ENCODE assay signal across 23 cellular contexts in the genomic region with DNA sequence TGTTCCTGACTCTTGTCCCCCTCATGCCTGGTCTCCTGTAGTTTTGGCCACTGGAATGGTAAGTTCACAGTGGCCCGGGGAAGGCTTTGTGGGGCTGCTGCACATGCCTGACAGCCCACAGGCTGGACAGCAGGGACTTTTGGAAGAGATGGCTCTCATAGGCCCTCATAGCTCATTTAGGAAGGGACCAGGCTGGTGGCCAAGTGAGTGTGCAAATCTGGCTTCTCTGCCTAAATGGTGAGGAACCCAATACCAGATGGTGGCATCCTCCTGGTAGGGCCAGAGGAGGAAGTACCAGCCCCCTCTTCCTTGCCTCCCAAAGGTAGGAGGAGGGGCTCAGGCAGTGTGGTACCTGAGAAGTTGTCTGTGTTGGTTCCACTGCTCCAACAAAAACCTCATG. TPM values are rescaled to one million over a fixed set of nuclear protein-coding genes. Genes with fewer than 3 reads are reported as not detected.
A peak's percentile ranks its signal among the peaks of the same experiment; 100 is the strongest.
DNase-seq lines count a peak whose midpoint lies in the region; ATAC-seq and TF ChIP-seq lines count a peak whose summit lies in the region.
"Had no signal": no experiment of that assay in that cellular context is flagged by ENCODE, and none has a peak within 500 bp of the region (broad histone marks: within the 10 kb centered on the region; RNA-seq: fewer than 3 reads in every experiment).

No MANE protein-coding gene starts in this region.

- H3K27ac ChIP-seq in breast epithelium = no peak overlapping the region
- peak overlapping the region; percentile 97 for H3K27ac ChIP-seq in ascending aorta
- no peak overlapping the region for H3K27ac ChIP-seq in neuronal stem cell (replicated peaks; ENCODE audit: low read length)
- peak overlapping the region; percentile 97 to 99 for H3K27ac ChIP-seq in thoracic aorta
- H3K27ac ChIP-seq: BLaER1, GM23248 had no signal

- H3K27ac Mint-ChIP-seq in MCF 10A (ENCODE audit: low read depth, unreplicated experiment) = peak overlapping the region; percentile 64

- no peak overlapping the region for H4K8ac ChIP-seq in neuronal stem cell (ENCODE audit: low read depth, low read length)

- no peaks in the 10 kb centered on the region for H3K36me3 ChIP-seq in breast epithelium
- peaks cover 6 to 14% of the 10 kb centered on the region in 2 donors for H3K36me3 ChIP-seq in ascending aorta
- no peaks in the 10 kb centered on the region for H3K36me3 ChIP-seq in neuronal stem cell (replicated peaks in 1 of 2; ENCODE audit: control insufficient read depth in 2 of 2, insufficient read depth in 2 of 2, low read length in 2 of 2)
- H3K36me3 ChIP-seq in thoracic aorta = peaks cover 5% of the 10 kb centered on the region
- H3K36me3 ChIP-seq: BLaER1, MG63 had no signal

- CTCF ChIA-PET in MCF 10A (lab: Yijun Ruan, JAX) = interaction anchor here (1.7 kb wide), 1 partner anchor 86 kb away, joined by 9 read pairs; no protein-coding TSS in a partner anchor

- H3K27me3 ChIP-seq in breast epithelium = no peaks in the 10 kb centered on the region
- H3K27me3 ChIP-seq in ascending aorta = no peaks in the 10 kb centered on the region
- H3K27me3 ChIP-seq in neuronal stem cell (ENCODE audit: control insufficient read depth in 3 of 3, insufficient read depth in 3 of 3, low read depth in 1 of 3, low read length in 3 of 3) = peaks cover 0 to 11% (median 0%) of the 10 kb centered on the region in 3 experiments
- H3K27me3 ChIP-seq in thoracic aorta (replicated peaks; ENCODE audit: insufficient read depth) = no peaks in the 10 kb centered on the region
- H3K27me3 ChIP-seq: BLaER1, MG63 had no signal

- H2BK12ac ChIP-seq in neuronal stem cell (ENCODE audit: low read length) = no peak overlapping the region

- H3K4me3 ChIP-seq in breast epithelium (no peak overlapping the region), ascending aorta (no peak overlapping the region), neuronal stem cell (ENCODE audit: low read length in 2 of 2) (no peak overlapping the region), thoracic aorta (no peak overlapping the region)
- H3K4me3 ChIP-seq: BLaER1, GM12878, GM23248, MG63 had no signal

- no TSS peak for BruUV-seq in MCF 10A (replicated peaks; lab: Mats Ljungman, UMichigan)

- no peak overlapping the region for H2AFZ ChIP-seq in neuronal stem cell (ENCODE audit: low read length)
- H2AFZ ChIP-seq: GM23248 had no signal

- H3K4ac ChIP-seq in neuronal stem cell (ENCODE audit: low read length) = no peak overlapping the region

- no peaks in the 10 kb centered on the region for H3K79me1 ChIP-seq in neuronal stem cell (ENCODE audit: low read depth, low read length)

- H2BK5ac ChIP-seq in neuronal stem cell (ENCODE audit: low read length) = no peak overlapping the region

- peaks cover 23% of the 10 kb centered on the region for H3K27me3 Mint-ChIP-seq in MCF 10A (ENCODE audit: insufficient read depth, unreplicated experiment)

- TF ChIP-seq POLR2A in breast epithelium (IDR thresholded peaks at IDR 0.05) = no peak

- no peak overlapping the region for H3K4me3 Mint-ChIP-seq in MCF 10A (ENCODE audit: unreplicated experiment)
- H3K4me3 Mint-ChIP-seq: CD8-positive, alpha-beta memory T cell had no signal

- ATAC-seq in thoracic aorta (ENCODE audit: insufficient number of reproducible peaks, low FRiP score, low read depth) = no peak
- ATAC-seq: GM12878, PC-3 had no signal

- no peak overlapping the region for H4K91ac ChIP-seq in neuronal stem cell (ENCODE audit: low read depth, low read length, poor library complexity)

- no peak overlapping the region for H3K14ac ChIP-seq in neuronal stem cell (ENCODE audit: low read length)

- H3K36me3 Mint-ChIP-seq in MCF 10A (ENCODE audit: insufficient read depth, unreplicated experiment) = no peaks in the 10 kb centered on the region

- H3K4me1 ChIP-seq in breast epithelium (no peaks in the 10 kb centered on the region), ascending aorta (peaks cover 16 to 46% of the 10 kb centered on the region in 2 donors), neuronal stem cell (ENCODE audit: control insufficient read depth in 2 of 2, insufficient read depth in 1 of 2, low read depth in 1 of 2, low read length in 2 of 2) (no peaks in the 10 kb centered on the region), thoracic aorta (ENCODE audit: control insufficient read depth in 1 of 2, low read depth in 2 of 2) (peaks cover 34 to 72% of the 10 kb centered on the region in 2 donors)

- peak overlapping the region; percentile 15 for H3K9ac ChIP-seq in neuronal stem cell (ENCODE audit: low read depth, low read length, poor library complexity)
- H3K9ac ChIP-seq: BLaER1, GM23248 had no signal

- no peak overlapping the region for H2BK120ac ChIP-seq in neuronal stem cell (ENCODE audit: low read depth, low read length)

- POLR2A ChIA-PET in MCF 10A (lab: Yijun Ruan, JAX) = no interaction called here

- TF ChIP-seq CTCF in MCF 10A (IDR thresholded peaks at IDR 0.05; ENCODE audit: unreplicated experiment) = no peak
- no peak for TF ChIP-seq CTCF in breast epithelium (IDR thresholded peaks at IDR 0.05)
- TF ChIP-seq CTCF in ascending aorta (IDR thresholded peaks at IDR 0.05) = no peak
- no peak for TF ChIP-seq CTCF in thoracic aorta (IDR thresholded peaks at IDR 0.05)

- H2BK15ac ChIP-seq in neuronal stem cell (ENCODE audit: low read length) = no peak overlapping the region

- peaks cover 8% of the 10 kb centered on the region for H3K9me3 Mint-ChIP-seq in MCF 10A (ENCODE audit: unreplicated experiment)

- no peak overlapping the region for H3K23ac ChIP-seq in neuronal stem cell (ENCODE audit: low read depth, low read length, poor library complexity)

- no peak for DNase-seq in MCF 10A (ENCODE audit: unreplicated experiment)
- no peak for DNase-seq in breast epithelium (ENCODE audit: low spot score in 2 of 2)
- DNase-seq in ascending aorta (ENCODE audit: low spot score in 2 of 2) = peak in 1 of 2 donors; percentile 56
- DNase-seq in neuronal stem cell (ENCODE audit: low spot score) = no peak
- no peak for DNase-seq in thoracic aorta (ENCODE audit: low spot score)
- no peak for DNase-seq in COLO829 (ENCODE audit: low spot score)
- DNase-seq in SHP77 treated with DMSO at 0.1 percent for 48 hours (lab: John Stamatoyannopoulos, UW) = no peak
- DNase-seq in activated CD4-positive, alpha-beta T cell treated with anti-CD3 and anti-CD28 coated beads, Interleukin-2, amount 50 U/mL, for 4 hours = no peak
- DNase-seq: CD8-positive, alpha-beta memory T cell; DND-41; GDM1; GM23248; HCEC 1CT; MG63; NCI-H1092; NCI-H146; NCI-H2081; NCI-H510A treated with DMSO at 0.1 percent for 48 hours; NCI-H82; PC-3 had no signal

- no peaks in the 10 kb centered on the region for H3K4me1 Mint-ChIP-seq in MCF 10A (ENCODE audit: insufficient read depth, unreplicated experiment)
- H3K4me1 Mint-ChIP-seq: CD8-positive, alpha-beta memory T cell had no signal

- no peaks in the 10 kb centered on the region for H3K9me3 ChIP-seq in breast epithelium
- H3K9me3 ChIP-seq in ascending aorta = peaks cover 0 to 2% of the 10 kb centered on the region in 2 donors
- peaks cover 0 to 9% of the 10 kb centered on the region in 2 donors for H3K9me3 ChIP-seq in neuronal stem cell (replicated peaks in 1 of 2; ENCODE audit: control insufficient read depth in 2 of 2, insufficient read depth in 1 of 2, low read depth in 1 of 2, low read length in 2 of 2)
- H3K9me3 ChIP-seq in thoracic aorta = no peaks in the 10 kb centered on the region

- intact Hi-C loops in MCF 10A (cut with micrococcal nuclease) = no loop called here
- intact Hi-C loops in breast epithelium (cut with DNase I; ENCODE audit: low total_unique reads) = no loop called here
- intact Hi-C loops in ascending aorta (cut with DNase I) = loop anchor here (5.0 kb wide), 1 partner anchor 85 kb away; no protein-coding TSS in a partner anchor

- no peak overlapping the region for H2AK5ac ChIP-seq in neuronal stem cell (ENCODE audit: low read depth, low read length)

- WGBS in neuronal stem cell (ENCODE audit: extremely low coverage in 2 of 2, insufficient read length in 2 of 2, insufficient replicate concordance in 1 of 2), 2 donors = no CpG with 5 or more reads among the region's 1 CpG

- no peak overlapping the region for H3K18ac ChIP-seq in neuronal stem cell (ENCODE audit: low read length)

- H3K4me2 ChIP-seq in neuronal stem cell (ENCODE audit: insufficient read depth, low read length, poor library complexity, severe bottlenecking) = no peak overlapping the region
- H3K4me2 ChIP-seq: BLaER1 had no signal

RNA-seq across cellular contexts. Expression of a gene that starts 25.6 kb away (rescaled TPM):
- total RNA-seq in MCF 10A (2022) (0.07 and 0.10 TPM in 2 replicates), breast epithelium (1 to 10 TPM; 1.6 to 3.4 (median 2.6) TPM), ascending aorta (38.0 TPM), thoracic aorta (10 to 100 TPM; 56.9 to 81.1 TPM)
- polyA plus RNA-seq in neuronal stem cell (2013, experiment 1 of 2) = 3.8 TPM
- polyA plus RNA-seq in neuronal stem cell (2013, experiment 2 of 2) = 3.7 TPM
- polyA plus RNA-seq: GM23248 had no signal

RNA-seq across cellular contexts. Expression of a gene that starts 41.7 kb away (rescaled TPM):
- total RNA-seq in MCF 10A (2022) = not detected in 2 replicates
- under 1 TPM in 1 of 3 donors, not detected in 2; 0.59 TPM for total RNA-seq in breast epithelium
- total RNA-seq in ascending aorta = not detected
- polyA plus RNA-seq in neuronal stem cell (2013, experiment 1 of 2) = not detected
- not detected for polyA plus RNA-seq in neuronal stem cell (2013, experiment 2 of 2)
- total RNA-seq in thoracic aorta = 1 to 10 TPM in 1 of 2 donors, under 1 TPM in 1; 0.41 to 1.6 TPM
- total RNA-seq: A172; CD8-positive, alpha-beta memory T cell; GM12878; GM23248 had no signal
- polyA plus RNA-seq: CD8-positive, alpha-beta memory T cell; GM12878; GM23248 had no signal

Comparison
In these comparisons a context has a peak if more than half of its experiments do, and no peak if none do; other contexts are left out.
1. H3K27ac ChIP-seq: peak in ascending aorta (2 of 2) and thoracic aorta (2 of 2); none in breast epithelium (0 of 2) and neuronal stem cell (single experiment).